Comparison of ENCODE assay signal across 8 cellular contexts in genomic region chr11:66638177-66639065, GRCh38. TPM values are rescaled to one million over a fixed set of nuclear protein-coding genes. Genes with fewer than 3 reads are reported as not detected.
DNase-seq lines count a peak whose midpoint lies in the region; ATAC-seq and TF ChIP-seq lines count a peak whose summit lies in the region.

A gene with protein sequence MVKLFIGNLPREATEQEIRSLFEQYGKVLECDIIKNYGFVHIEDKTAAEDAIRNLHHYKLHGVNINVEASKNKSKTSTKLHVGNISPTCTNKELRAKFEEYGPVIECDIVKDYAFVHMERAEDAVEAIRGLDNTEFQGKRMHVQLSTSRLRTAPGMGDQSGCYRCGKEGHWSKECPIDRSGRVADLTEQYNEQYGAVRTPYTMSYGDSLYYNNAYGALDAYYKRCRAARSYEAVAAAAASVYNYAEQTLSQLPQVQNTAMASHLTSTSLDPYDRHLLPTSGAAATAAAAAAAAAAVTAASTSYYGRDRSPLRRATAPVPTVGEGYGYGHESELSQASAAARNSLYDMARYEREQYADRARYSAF (plus strand): TSS chr11:66638703. CDS start chr11:66639712, 1,009 bp downstream.

- H3K9me3 ChIP-seq in ovary = no peaks in the 10 kb centered on the region
- H3K9me3 ChIP-seq in thyroid gland = no peaks in the 10 kb centered on the region

- TF ChIP-seq POLR2A in ovary (IDR thresholded peaks at IDR 0.05) = peak; percentile 95
- TF ChIP-seq POLR2A in thyroid gland (IDR thresholded peaks at IDR 0.05) = peak; percentile 82 to 94

- H3K27me3 ChIP-seq in ovary (no peaks in the 10 kb centered on the region), thyroid gland (no peaks in the 10 kb centered on the region)

- intact Hi-C loops in Right ventricle myocardium inferior (cut with DNase I) = loop anchor here (1.0 to 2.0 kb wide), 2 partner anchors 22 to 38 kb away; partner anchors contain the start of genes RBM14 and RBM4B
- intact Hi-C loops in ovary (cut with DNase I) = no loop called here
- intact Hi-C loops in thyroid gland (cut with DNase I) = loop anchor here (2.0 to 5.0 kb wide), 2 partner anchors 22 to 39 kb away; partner anchors contain the start of genes RBM14 and RBM4B

- ATAC-seq in HG02759 (IDR thresholded peaks at IDR 0.05; ENCODE audit: unreplicated experiment) = peak; percentile 93
- ATAC-seq in Right ventricle myocardium inferior = peak; percentile 96

- TF ChIP-seq CTCF in GM12872 (IDR thresholded peaks at IDR 0.05; ENCODE audit: insufficient read depth, low read depth, low read length) (peak; percentile 27; the same call in 2 of the 3 replicates), ovary (IDR thresholded peaks at IDR 0.05) (peak in 2 of 3 donors; percentile 20 to 23), thyroid gland (IDR thresholded peaks at IDR 0.05) (peak in 2 of 6 experiments; percentile 4 to 14)

- TF ChIP-seq EP300 in ovary (IDR thresholded peaks at IDR 0.05) = peak; percentile 10

- H3K36me3 ChIP-seq in ovary = no peaks in the 10 kb centered on the region
- H3K36me3 ChIP-seq in thyroid gland = peaks cover 8 to 16% of the 10 kb centered on the region in 2 donors

- H3K4me3 ChIP-seq in ovary (peak within 1 kb of the TSS; percentile 87), thyroid gland (replicated peaks in 1 of 3) (peak within 1 kb of the TSS; percentile 38 to 78 (median 42))

- peak within 1 kb of the TSS; percentile 72 to 80 for H3K27ac ChIP-seq in ovary
- H3K27ac ChIP-seq in thyroid gland = peak within 1 kb of the TSS; percentile 60 to 89 (median 82)

- H3K4me1 ChIP-seq in ovary (ENCODE audit: insufficient read depth) (peaks cover 10% of the 10 kb centered on the region), thyroid gland (peaks cover 40 to 49% of the 10 kb centered on the region in 2 donors)

- 0 to 1% (median 0%) methylated on average over 63 of the region's 63 CpGs for WGBS in ovary, 3 donors
- WGBS in thyroid gland, 2 donors = 1% methylated on average over 49 to 62 of the region's 63 CpGs

- DNase-seq in NCI-H1417 (lab: John Stamatoyannopoulos, UW) = peak; percentile 99 to 100 (median 100)
- peak; percentile 99 for DNase-seq in SW 1271 (lab: John Stamatoyannopoulos, UW)
- peak; percentile 94 for DNase-seq in activated naive CD8-positive, alpha-beta T cell treated with anti-CD3 and anti-CD28 coated beads, Interleukin-2, amount 50 U/mL, for 16 hours (ENCODE audit: low read depth, low spot score)
- peak; percentile 96 for DNase-seq in Right ventricle myocardium inferior (ENCODE audit: missing footprints)
- peak; percentile 95 to 99 (median 96) for DNase-seq in ovary
- peak; percentile 98 for DNase-seq in thyroid gland

RNA-seq across cellular contexts. Expression of the gene that starts here (rescaled TPM):
- total RNA-seq in Right ventricle myocardium inferior = 72.1 TPM
- total RNA-seq in ovary = 100 to 1,000 TPM in 5 of 7 donors, 10 to 100 TPM in 2; 64.0 to 142 (median 121) TPM
- 100 to 1,000 TPM; 117 to 177 TPM for polyA plus RNA-seq in ovary
- total RNA-seq in thyroid gland = 100 to 1,000 TPM; 104 to 147 (median 131) TPM

Comparison
In these comparisons a context has a peak if more than half of its experiments do, and no peak if none do; other contexts are left out.
1. Peak in every context shown above with its lines: DNase-seq, ATAC-seq, H3K4me3 ChIP-seq and H3K27ac ChIP-seq.
2. intact Hi-C loops: an anchor here in Right ventricle myocardium inferior (1.0 to 2.0 kb wide) and thyroid gland (2.0 to 5.0 kb wide); none called in ovary.